In genomic region chr12:9331218-9331626, GRCh38 we compare ENCODE assay signal across 7 cellular contexts.
DNase-seq lines count a peak whose midpoint lies in the region; ATAC-seq and TF ChIP-seq lines count a peak whose summit lies in the region.

No MANE protein-coding gene starts in this region.

- H3K4me3 ChIP-seq in adipocyte (ENCODE audit: low read length) = no peak overlapping the region
- H3K4me3 ChIP-seq in right atrium auricular region = no peak overlapping the region
- H3K4me3 ChIP-seq in sigmoid colon = no peak overlapping the region

- H3K27me3 ChIP-seq in adipocyte (replicated peaks; ENCODE audit: control insufficient read depth, insufficient read depth, low read length) = peaks cover 3% of the 10 kb centered on the region
- no peaks in the 10 kb centered on the region for H3K27me3 ChIP-seq in right atrium auricular region
- H3K27me3 ChIP-seq in sigmoid colon = no peaks in the 10 kb centered on the region

- peak; percentile 67 for DNase-seq in KBM-7
- peak; percentile 62 for DNase-seq in SW480 (ENCODE audit: low spot score)
- DNase-seq in adipocyte (ENCODE audit: low read depth) = peak; percentile 77
- DNase-seq in right atrium auricular region (ENCODE audit: low spot score) = peak; percentile 69
- no peak for DNase-seq in sigmoid colon

- in situ Hi-C loops in KBM-7 (cut with MboI; ENCODE audit: low pct_unique_long_range_greater_than_20kb, low sequenced_read_pairs) = no loop called here

- no peak for TF ChIP-seq POLR2A in sigmoid colon (IDR thresholded peaks at IDR 0.05)

- TF ChIP-seq CTCF in GM12872 (IDR thresholded peaks at IDR 0.05; ENCODE audit: insufficient read depth, low read depth, low read length) (peak; percentile 99), right atrium auricular region (IDR thresholded peaks at IDR 0.05) (peak; percentile 91 to 97), sigmoid colon (IDR thresholded peaks at IDR 0.05) (peak; percentile 72 to 95 (median 83))

- intact Hi-C loops in sigmoid colon (cut with DNase I) = loop anchor here (2.0 kb wide), 2 partner anchors 138 to 378 kb away; no protein-coding TSS in a partner anchor

- H3K4me1 ChIP-seq in adipocyte (ENCODE audit: control insufficient read depth, insufficient read depth, low read length) (no peaks in the 10 kb centered on the region), right atrium auricular region (no peaks in the 10 kb centered on the region), sigmoid colon (peaks cover 0 to 7% (median 0%) of the 10 kb centered on the region in 4 donors)

- H3K9me3 ChIP-seq in adipocyte (ENCODE audit: control insufficient read depth, low read length) = peaks cover 6% of the 10 kb centered on the region
- no peaks in the 10 kb centered on the region for H3K9me3 ChIP-seq in right atrium auricular region
- no peaks in the 10 kb centered on the region for H3K9me3 ChIP-seq in sigmoid colon

- no peak for ATAC-seq in GM19452 (IDR thresholded peaks at IDR 0.05; ENCODE audit: unreplicated experiment)

- H3K27ac ChIP-seq in right atrium auricular region = no peak overlapping the region
- H3K27ac ChIP-seq in sigmoid colon = no peak overlapping the region

- H3K36me3 ChIP-seq in adipocyte (ENCODE audit: control insufficient read depth, insufficient read depth, low read length, severe bottlenecking) = no peaks in the 10 kb centered on the region
- H3K36me3 ChIP-seq in right atrium auricular region = no peaks in the 10 kb centered on the region
- no peaks in the 10 kb centered on the region for H3K36me3 ChIP-seq in sigmoid colon

- no peak overlapping the region for H3K9ac ChIP-seq in adipocyte (ENCODE audit: low read length)

- 7 to 13% methylated on average over 5 of the region's 5 CpGs for WGBS in sigmoid colon, 2 donors

- no peak for TF ChIP-seq EP300 in sigmoid colon (IDR thresholded peaks at IDR 0.05)
